In genomic region chr14:106766551-106767277, GRCh38 we compare ENCODE assay signal across 8 cellular contexts.
DNase-seq lines count a peak whose midpoint lies in the region; ATAC-seq and TF ChIP-seq lines count a peak whose summit lies in the region.
"Not testable (repeated sequence)": the region's sequence is repeated elsewhere in the genome, so short reads cannot be mapped to it uniquely, and the experiment has no call there.

No MANE protein-coding gene starts in this region.

- H3K9me3 ChIP-seq in BE2C, right lobe of liver: not testable (repeated sequence)

- H3K36me3 Mint-ChIP-seq in activated naive CD4-positive, alpha-beta T cell treated with anti-CD3 and anti-CD28 coated beads, Interleukin-2, amount 50 U/mL, for 24 hours, result not testable (repeated sequence)

- not testable (repeated sequence) for TF ChIP-seq POLR2A in right lobe of liver (IDR thresholded peaks at IDR 0.05)

- peaks cover 36% of the 10 kb centered on the region for H3K4me1 Mint-ChIP-seq in activated naive CD4-positive, alpha-beta T cell treated with anti-CD3 and anti-CD28 coated beads, Interleukin-2, amount 50 U/mL, for 24 hours

- H3K4me1 ChIP-seq in BE2C, right lobe of liver: not testable (repeated sequence)

- not testable (repeated sequence) for H3K27me3 Mint-ChIP-seq in activated naive CD4-positive, alpha-beta T cell treated with anti-CD3 and anti-CD28 coated beads, Interleukin-2, amount 50 U/mL, for 24 hours

- not testable (repeated sequence) for H3K27ac ChIP-seq in right lobe of liver

- ATAC-seq in right lobe of liver, result peak; percentile 70 to 90 (median 83)

- H3K27ac Mint-ChIP-seq in activated naive CD4-positive, alpha-beta T cell treated with anti-CD3 and anti-CD28 coated beads, Interleukin-2, amount 50 U/mL, for 24 hours, result peak overlapping the region; percentile 86

- peak overlapping the region; percentile 19 for H3K4me3 Mint-ChIP-seq in activated naive CD4-positive, alpha-beta T cell treated with anti-CD3 and anti-CD28 coated beads, Interleukin-2, amount 50 U/mL, for 24 hours

- 5% methylated on average over 5 of the region's 5 CpGs for WGBS in right lobe of liver (ENCODE audit: insufficient coverage, low coverage, low lambda C conversion rate, missing lambda C conversion rate)

- TF ChIP-seq CTCF in BE2C (IDR thresholded peaks at IDR 0.05; ENCODE audit: low read depth, low read length) (peak; percentile 12; the same call in 1 of the 2 replicates), GM12874 (IDR thresholded peaks at IDR 0.05; ENCODE audit: insufficient read depth, low read depth, low read length) (peak; percentile 27; the same call in 1 of the 2 replicates)
- TF ChIP-seq CTCF in right lobe of liver (IDR thresholded peaks at IDR 0.05), result not testable (repeated sequence)

- H3K36me3 ChIP-seq in BE2C, right lobe of liver: not testable (repeated sequence)

- not testable (repeated sequence) for H3K27me3 ChIP-seq in BE2C, right lobe of liver

- peak; percentile 22 for DNase-seq in BE2C
- peak; percentile 21 for DNase-seq in NK-92 treated with Interleukin-12 subunit alpha and Interleukin-12 subunit beta, amount 100 ng/mL, for 24 hours (lab: John Stamatoyannopoulos, UW)
- peak; percentile 81 for DNase-seq in UCSD-AML1 (lab: John Stamatoyannopoulos, UW; ENCODE audit: unreplicated experiment)
- peak; percentile 68 for DNase-seq in activated CD8-positive, alpha-beta memory T cell treated with anti-CD3 and anti-CD28 coated beads, Interleukin-2, amount 50 U/mL, for 48 hours
- peak in 2 of 3 donors; percentile 31 to 60 for DNase-seq in right lobe of liver
- DNase-seq in stimulated activated CD4-positive, alpha-beta T cell treated with anti-CD3 and anti-CD28 coated beads, TNF-alpha, amount 100 ng/mL, for 1 hour (ENCODE audit: low read depth in 3 of 3, low spot score in 1 of 3), result peak; percentile 1 to 35 (median 19)

- intact Hi-C loops in right lobe of liver (cut with DNase I), result not testable (repeated sequence)

- not testable (repeated sequence) for H3K4me3 ChIP-seq in BE2C (ENCODE audit: low read depth, low read length); right lobe of liver

- H3K9me3 Mint-ChIP-seq in activated naive CD4-positive, alpha-beta T cell treated with anti-CD3 and anti-CD28 coated beads, Interleukin-2, amount 50 U/mL, for 24 hours, result not testable (repeated sequence)

Comparison
In these comparisons a context has a peak if more than half of its experiments do, and no peak if none do; other contexts are left out.
1. DNase-seq: peak in every context shown above with its lines; median percentile 81 in UCSD-AML1; 68 in activated CD8-positive, alpha-beta memory T cell treated with anti-CD3 and anti-CD28 coated beads, Interleukin-2, amount 50 U/mL, for 48 hours; 46 in right lobe of liver; 22 in BE2C; 21 in NK-92 treated with Interleukin-12 subunit alpha and Interleukin-12 subunit beta, amount 100 ng/mL, for 24 hours; 19 in stimulated activated CD4-positive, alpha-beta T cell treated with anti-CD3 and anti-CD28 coated beads, TNF-alpha, amount 100 ng/mL, for 1 hour.